Comparison of ENCODE assay signal across 26 cellular contexts in the genomic region with DNA sequence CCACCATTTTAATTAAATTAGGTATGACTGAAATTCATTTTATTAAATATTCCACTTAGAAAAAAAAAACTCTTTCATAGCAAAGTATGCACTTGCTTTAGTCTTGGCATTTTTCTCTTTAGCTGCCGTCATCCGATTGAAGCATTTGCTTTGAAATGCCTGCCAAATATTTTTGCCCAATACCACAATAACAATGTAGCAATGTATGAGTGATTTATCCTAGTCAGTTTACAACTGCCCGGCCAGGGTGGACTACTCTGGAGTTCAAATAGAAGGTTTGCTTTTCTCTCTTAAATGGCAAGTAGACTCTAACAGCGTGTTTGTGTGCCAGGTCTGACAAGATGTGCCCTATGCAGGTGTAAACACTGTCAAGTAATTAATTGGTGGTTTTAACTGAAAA.
DNase-seq lines count a peak whose midpoint lies in the region; ATAC-seq and TF ChIP-seq lines count a peak whose summit lies in the region.
"Had no signal": no experiment of that assay in that cellular context is flagged by ENCODE, and none has a peak within 500 bp of the region (broad histone marks: within the 10 kb centered on the region; RNA-seq: fewer than 3 reads in every experiment).

No MANE protein-coding gene starts in this region.

- peaks cover 9% of the 10 kb centered on the region for H3K9me3 Mint-ChIP-seq in neural progenitor cell
- H3K9me3 Mint-ChIP-seq: activated CD4-positive, alpha-beta T cell treated with anti-CD3 and anti-CD28 coated beads, Interleukin-2, amount 10 ng/mL, durations not matched to agents 24 days and 14 days had no signal

- peaks cover 5% of the 10 kb centered on the region for H3K36me3 ChIP-seq in neural progenitor cell
- H3K36me3 ChIP-seq in osteoblast (ENCODE audit: insufficient read depth, low read length), result no peaks in the 10 kb centered on the region
- H3K36me3 ChIP-seq: prostate gland, spleen had no signal

- no peaks in the 10 kb centered on the region for H3K79me2 ChIP-seq in neural progenitor cell (ENCODE audit: low read depth)
- no peaks in the 10 kb centered on the region for H3K79me2 ChIP-seq in osteoblast (ENCODE audit: insufficient read depth, low read length)

- H2AFZ ChIP-seq in neural progenitor cell (replicated peaks), result no peak overlapping the region
- no peak overlapping the region for H2AFZ ChIP-seq in osteoblast (ENCODE audit: low read length)

- H3K27ac Mint-ChIP-seq in neural progenitor cell, result no peak overlapping the region
- H3K27ac Mint-ChIP-seq: activated CD4-positive, alpha-beta T cell treated with anti-CD3 and anti-CD28 coated beads, Interleukin-2, amount 10 ng/mL, durations not matched to agents 24 days and 14 days; activated CD8-positive, alpha-beta memory T cell treated with anti-CD3 and anti-CD28 coated beads, Interleukin-2, amount 10 ng/mL, durations not matched to agents 7 days and 5 days; activated T-cell treated with anti-CD3 and anti-CD28 coated beads, Interleukin-2, amount 50 U/mL, for 72 hours; CD4-positive, alpha-beta T cell; stimulated activated effector memory CD8-positive, alpha-beta T cell treated with anti-CD3 and anti-CD28 coated beads, Interleukin-12 subunit alpha, Interleukin-12 subunit beta, amount 100 ng/mL, for 72 hours had no signal

- no peaks in the 10 kb centered on the region for H3K27me3 ChIP-seq in neural progenitor cell
- H3K27me3 ChIP-seq in osteoblast (ENCODE audit: insufficient read depth, low read length), result no peaks in the 10 kb centered on the region
- H3K27me3 ChIP-seq: spleen had no signal

- peaks cover 3% of the 10 kb centered on the region for H3K27me3 Mint-ChIP-seq in neural progenitor cell (ENCODE audit: insufficient read depth, low read depth)
- H3K27me3 Mint-ChIP-seq: activated CD4-positive, alpha-beta T cell treated with anti-CD3 and anti-CD28 coated beads, Interleukin-2, amount 10 ng/mL, durations not matched to agents 24 days and 14 days; activated CD8-positive, alpha-beta memory T cell treated with anti-CD3 and anti-CD28 coated beads, Interleukin-2, amount 10 ng/mL, durations not matched to agents 7 days and 5 days; CD4-positive, alpha-beta T cell had no signal

- peak overlapping the region; percentile 5 for H3K4me3 Mint-ChIP-seq in neural progenitor cell
- H3K4me3 Mint-ChIP-seq: activated CD4-positive, alpha-beta T cell treated with anti-CD3 and anti-CD28 coated beads, Interleukin-2, amount 10 ng/mL, durations not matched to agents 24 days and 14 days; activated CD8-positive, alpha-beta memory T cell treated with anti-CD3 and anti-CD28 coated beads, Interleukin-2, amount 10 ng/mL, durations not matched to agents 7 days and 5 days; activated T-cell treated with anti-CD3 and anti-CD28 coated beads, Interleukin-2, amount 50 U/mL, for 72 hours; CD4-positive, alpha-beta T cell; stimulated activated effector memory CD8-positive, alpha-beta T cell treated with anti-CD3 and anti-CD28 coated beads, Interleukin-12 subunit alpha, Interleukin-12 subunit beta, amount 100 ng/mL, for 72 hours had no signal

- no peak overlapping the region for H3K27ac ChIP-seq in neural progenitor cell
- H3K27ac ChIP-seq in osteoblast (ENCODE audit: low read depth, low read length), result no peak overlapping the region
- H3K27ac ChIP-seq: prostate gland, spleen, VCaP had no signal

- peaks cover 5% of the 10 kb centered on the region for H3K36me3 Mint-ChIP-seq in neural progenitor cell
- H3K36me3 Mint-ChIP-seq: activated CD8-positive, alpha-beta memory T cell treated with anti-CD3 and anti-CD28 coated beads, Interleukin-2, amount 10 ng/mL, durations not matched to agents 7 days and 5 days; stimulated activated effector memory CD8-positive, alpha-beta T cell treated with anti-CD3 and anti-CD28 coated beads, Interleukin-12 subunit alpha, Interleukin-12 subunit beta, amount 100 ng/mL, for 72 hours had no signal

- DNase-seq in NCI-H226 (peak; percentile 61), fibroblast of mammary gland (ENCODE audit: low read depth) (peak; percentile 19), neural progenitor cell (ENCODE audit: low spot score) (no peak), osteoblast (ENCODE audit: insufficient read length, low spot score, missing footprints) (no peak), GM20000 (ENCODE audit: low spot score) (no peak), NCI-H2081 (lab: John Stamatoyannopoulos, UW) (no peak)
- DNase-seq: activated CD4-positive, alpha-beta T cell treated with anti-CD3 and anti-CD28 coated beads, Interleukin-2, amount 10 ng/mL, durations not matched to agents 24 days and 14 days; activated CD8-positive, alpha-beta memory T cell treated with anti-CD3 and anti-CD28 coated beads, Interleukin-2, amount 10 ng/mL, durations not matched to agents 7 days and 5 days; activated naive CD4-positive, alpha-beta T cell treated with Interleukin-2 at 50 U/mL for 16 hours; activated T-cell treated with anti-CD3 and anti-CD28 coated beads, Interleukin-2, amount 50 U/mL, for 72 hours; CD4-positive, alpha-beta T cell; central memory CD4-positive, alpha-beta T cell; foreskin melanocyte; islet precursor cell; NCI-H1105 treated with DMSO at 0.1 percent for 48 hours; NCI-H2029 treated with DMSO at 0.1 percent for 48 hours; NCI-H446 treated with DMSO at 0.1 percent for 48 hours; spleen; stimulated activated CD4-positive, alpha-beta T cell treated with anti-CD3 and anti-CD28 coated beads, Interleukin-2, amount 100 ng/mL, for 48 hours had no signal

- no peak overlapping the region for H3K9ac ChIP-seq in neural progenitor cell

- no peak for ATAC-seq in HG02885 (IDR thresholded peaks at IDR 0.05; ENCODE audit: poor library complexity, unreplicated experiment)
- ATAC-seq: activated CD8-positive, alpha-beta memory T cell treated with anti-CD3 and anti-CD28 coated beads, Interleukin-2, amount 10 ng/mL, durations not matched to agents 7 days and 5 days; activated T-cell treated with anti-CD3 and anti-CD28 coated beads, Interleukin-2, amount 50 U/mL, for 72 hours; HCT116; SK-N-SH treated with all-trans-retinoic acid at 6 μM for 48 hours; stimulated activated effector memory CD8-positive, alpha-beta T cell treated with anti-CD3 and anti-CD28 coated beads, Interleukin-12 subunit alpha, Interleukin-12 subunit beta, amount 100 ng/mL, for 72 hours had no signal

- H3K4me2 ChIP-seq in neural progenitor cell, result no peak overlapping the region
- H3K4me2 ChIP-seq in osteoblast (ENCODE audit: insufficient read depth, low read length), result no peak overlapping the region

- no peak for TF ChIP-seq CTCF in fibroblast of mammary gland (conservative IDR thresholded peaks at IDR 0.05; ENCODE audit: control insufficient read depth, insufficient read depth, low read depth, low read length)
- TF ChIP-seq CTCF in neural progenitor cell (IDR thresholded peaks at IDR 0.05), result no peak
- TF ChIP-seq CTCF in osteoblast (IDR thresholded peaks at IDR 0.05; ENCODE audit: extremely low read depth, low read depth, low read length), result no peak
- TF ChIP-seq CTCF in GM20000 (IDR thresholded peaks at IDR 0.05; ENCODE audit: extremely low read depth, missing control alignments), result no peak

- H3F3A ChIP-seq in neural progenitor cell (ENCODE audit: low read depth), result no peaks in the 10 kb centered on the region

- H3K9me3 ChIP-seq in neural progenitor cell (ENCODE audit: low read depth) (no peaks in the 10 kb centered on the region), osteoblast (ENCODE audit: low read depth, low read length) (no peaks in the 10 kb centered on the region)
- H3K9me3 ChIP-seq: prostate gland had no signal

- H3K4me3 ChIP-seq in fibroblast of mammary gland (ENCODE audit: control insufficient read depth, low read depth, low read length) (no peak overlapping the region), neural progenitor cell (no peak overlapping the region), osteoblast (ENCODE audit: insufficient read depth, low read length) (no peak overlapping the region)
- H3K4me3 ChIP-seq: lung, prostate gland, spleen had no signal

- peaks cover 17% of the 10 kb centered on the region for H3K4me1 Mint-ChIP-seq in neural progenitor cell
- H3K4me1 Mint-ChIP-seq: activated CD4-positive, alpha-beta T cell treated with anti-CD3 and anti-CD28 coated beads, Interleukin-2, amount 10 ng/mL, durations not matched to agents 24 days and 14 days; activated CD8-positive, alpha-beta memory T cell treated with anti-CD3 and anti-CD28 coated beads, Interleukin-2, amount 10 ng/mL, durations not matched to agents 7 days and 5 days; stimulated activated effector memory CD8-positive, alpha-beta T cell treated with anti-CD3 and anti-CD28 coated beads, Interleukin-12 subunit alpha, Interleukin-12 subunit beta, amount 100 ng/mL, for 72 hours had no signal

- peaks cover 7% of the 10 kb centered on the region for H3K4me1 ChIP-seq in neural progenitor cell
- H3K4me1 ChIP-seq in osteoblast (ENCODE audit: insufficient read depth, low read length), result no peaks in the 10 kb centered on the region
- H3K4me1 ChIP-seq: prostate gland, spleen had no signal

- H4K20me1 ChIP-seq in neural progenitor cell (ENCODE audit: low read depth) (no peaks in the 10 kb centered on the region), osteoblast (ENCODE audit: insufficient read depth, low read length) (no peaks in the 10 kb centered on the region)

Comparison
In these comparisons a context has a peak if more than half of its experiments do, and no peak if none do; other contexts are left out.
1. DNase-seq: peak in NCI-H226 (single experiment) and fibroblast of mammary gland (single experiment); none in neural progenitor cell (single experiment), osteoblast (single experiment), GM20000 (single experiment) and NCI-H2081 (0 of 2).